ENCODE assay signal across 33 cellular contexts in the genomic region with DNA sequence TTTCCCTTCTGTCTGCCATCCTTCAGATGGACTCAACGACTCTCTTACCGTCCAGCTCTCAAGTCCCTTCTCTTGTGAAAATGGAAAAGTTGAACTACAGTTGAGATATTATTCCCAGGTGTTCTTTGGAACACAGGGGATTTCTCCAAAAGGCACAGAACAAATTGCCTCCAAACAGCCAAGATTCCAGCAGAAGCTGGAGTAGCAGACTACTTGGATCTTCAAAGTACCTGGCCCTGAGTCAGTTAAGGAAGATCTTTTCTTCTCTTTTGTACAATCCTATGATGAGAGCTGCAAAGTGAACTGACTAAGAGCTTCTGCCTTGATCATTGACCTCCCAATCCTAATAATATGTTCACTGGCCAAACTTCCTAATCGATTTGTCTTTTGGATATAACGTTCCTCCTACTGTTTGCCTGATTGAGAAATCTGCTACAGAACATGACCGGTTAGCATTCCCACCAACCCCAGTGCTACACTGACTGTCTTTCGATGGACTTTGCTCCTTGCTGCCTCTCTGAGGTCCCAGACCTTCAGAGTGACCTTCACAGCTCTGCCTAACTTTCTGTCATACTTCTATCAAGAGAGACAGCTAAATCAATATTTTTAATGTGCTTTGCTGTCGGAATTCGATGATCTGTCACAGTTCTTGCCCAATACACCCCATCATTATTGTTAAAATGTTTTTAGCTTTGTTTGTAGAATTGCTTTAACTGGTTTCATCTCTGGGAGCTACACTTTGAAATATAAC. TPM values are rescaled to one million over a fixed set of nuclear protein-coding genes. Genes with fewer than 3 reads are reported as not detected.
"Had no signal": no experiment of that assay in that cellular context is flagged by ENCODE, and none has a peak within 500 bp of the region (broad histone marks: within the 10 kb centered on the region; RNA-seq: fewer than 3 reads in every experiment).

No MANE protein-coding gene starts in this region.

- H3K27me3 ChIP-seq: brain microvascular endothelial cell had no signal

- H3K27ac ChIP-seq: brain microvascular endothelial cell had no signal

- DNase-seq: activated CD4-positive, alpha-beta T cell treated with anti-CD3 and anti-CD28 coated beads, Interleukin-2, amount 10 ng/mL, durations not matched to agents 24 days and 14 days; activated CD4-positive, alpha-beta T cell treated with anti-CD3 and anti-CD28 coated beads, Interleukin-2, amount 50 U/mL, for 4 hours; activated CD8-positive, alpha-beta T cell treated with anti-CD3 and anti-CD28 coated beads for 36 hours; activated effector memory CD4-positive, alpha-beta T cell treated with anti-CD3 and anti-CD28 coated beads, Interleukin-2, amount 50 U/mL, for 16 hours; activated naive CD4-positive, alpha-beta T cell; activated naive CD4-positive, alpha-beta T cell treated with anti-CD3 and anti-CD28 coated beads, Interleukin-2, amount 50 U/mL, for 16 hours; activated naive CD8-positive, alpha-beta T cell treated with anti-CD3 and anti-CD28 coated beads for 36 hours; activated T-cell treated with anti-CD3 and anti-CD28 coated beads, Interleukin-2, amount 50 U/mL, for 1 hour; activated T-cell treated with anti-CD3 and anti-CD28 coated beads, Interleukin-2, amount 50 U/mL, for 72 hours; amniotic stem cell; aorta; brain microvascular endothelial cell; central memory CD4-positive, alpha-beta T cell; NCI-H1092 treated with DMSO at 0.1 percent for 48 hours; NCI-H1417; NCI-H146; NCI-H187; NCI-H2029 treated with DMSO at 0.1 percent for 48 hours; NCI-H2107; NCI-H2171; NCI-H510A; NCI-H526; NCI-H748 treated with DMSO at 0.1 percent for 48 hours; OCI-M1; Right ventricle myocardium superior; SW 1271; T-helper 1 cell; T-helper 2 cell; T-helper 9 cell; WERI-Rb-1 had no signal

- ATAC-seq: activated CD8-positive, alpha-beta T cell treated with anti-CD3 and anti-CD28 coated beads for 36 hours; activated T-helper 17 cell treated with anti-CD3 and anti-CD28 coated beads, Interleukin-2, amount 50 U/mL, for 72 hours had no signal

- H3K36me3 ChIP-seq: brain microvascular endothelial cell, WERI-Rb-1 had no signal

RNA-seq across cellular contexts. Expression of a gene that starts 21.9 kb away (rescaled TPM):
- total RNA-seq: activated CD4-positive, alpha-beta T cell treated with anti-CD3 and anti-CD28 coated beads, Interleukin-2, amount 10 ng/mL, durations not matched to agents 24 days and 14 days; activated CD8-positive, alpha-beta memory T cell treated with anti-CD3 and anti-CD28 coated beads for 36 hours; activated CD8-positive, alpha-beta T cell treated with anti-CD3 and anti-CD28 coated beads for 36 hours; activated naive CD8-positive, alpha-beta T cell treated with anti-CD3 and anti-CD28 coated beads for 36 hours; activated T-cell treated with anti-CD3 and anti-CD28 coated beads, Interleukin-2, amount 50 U/mL, for 72 hours; activated T-helper 17 cell treated with anti-CD3 and anti-CD28 coated beads, Interleukin-2, amount 50 U/mL, for 72 hours; aorta; LHCN-M2 had no signal
- polyA plus RNA-seq: aorta had no signal

RNA-seq across cellular contexts. Expression of a gene that starts 52.7 kb away (rescaled TPM):
- total RNA-seq: activated T-cell treated with anti-CD3 and anti-CD28 coated beads, Interleukin-2, amount 50 U/mL, for 72 hours had no signal
